8 cellular contexts compared by ENCODE assay signal in the genomic region with DNA sequence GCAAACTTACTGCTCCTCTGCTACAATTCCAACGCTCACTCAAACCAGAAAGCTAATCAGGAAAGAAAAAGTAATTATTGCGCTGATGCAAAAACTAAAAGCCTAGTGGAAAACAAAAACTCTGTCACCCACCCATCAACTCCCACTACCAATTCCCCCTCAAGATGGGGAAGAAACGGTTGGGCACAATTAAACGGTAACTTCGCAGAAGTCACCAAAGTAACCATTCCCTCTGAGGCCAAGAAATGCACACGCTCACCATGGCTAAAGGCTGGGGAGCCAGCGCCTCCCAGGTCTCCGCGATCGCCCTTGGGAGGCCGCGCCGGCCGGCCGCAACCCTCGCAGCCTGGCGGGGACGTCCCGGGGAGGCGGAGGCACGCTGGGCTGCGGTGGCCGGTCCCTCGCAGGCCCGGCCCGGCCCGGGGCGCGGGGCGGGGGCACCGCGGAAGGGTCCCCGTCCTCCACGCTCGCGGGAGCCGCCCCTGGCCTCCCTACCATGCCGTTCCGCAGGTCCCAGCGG. TPM values are rescaled to one million over a fixed set of nuclear protein-coding genes. Genes with fewer than 3 reads are reported as not detected.
A peak's percentile ranks its signal among the peaks of the same experiment; 100 is the strongest.
DNase-seq lines count a peak whose midpoint lies in the region; ATAC-seq and TF ChIP-seq lines count a peak whose summit lies in the region.

No MANE protein-coding gene starts in this region.

- intact Hi-C loops in body of pancreas (cut with DNase I), result no loop called here
- intact Hi-C loops in spleen (cut with DNase I; ENCODE audit: low total_unique reads), result loop anchor here (10.0 kb wide), 1 partner anchor 158 kb away; a partner anchor contains a TSS

- peak overlapping the region; percentile 97 to 99 (median 97) for H3K27ac Mint-ChIP-seq in H9

- H3K27ac ChIP-seq in H9 (ENCODE audit: insufficient read length, low read depth, low read length) (peak overlapping the region; percentile 71), MM.1S (ENCODE audit: low read length) (peak overlapping the region; percentile 99), body of pancreas (peak overlapping the region; percentile 88 to 99 (median 98)), spleen (peak overlapping the region; percentile 96 to 100 (median 100))

- H2BK15ac ChIP-seq in H9 (ENCODE audit: low read depth, low read length), result no peak overlapping the region

- no peak overlapping the region for H2BK120ac ChIP-seq in H9 (ENCODE audit: low read depth, low read length, poor library complexity, severe bottlenecking)

- H4K20me1 ChIP-seq in H9 (ENCODE audit: control insufficient read depth, insufficient read depth, insufficient read length) (no peaks in the 10 kb centered on the region), MM.1S (ENCODE audit: insufficient read depth, low read length) (peaks cover 7% of the 10 kb centered on the region; the same call in 1 of the 2 replicates)

- no peak overlapping the region for H3K4ac ChIP-seq in H9 (ENCODE audit: low read depth, low read length)

- no peak overlapping the region for H2BK12ac ChIP-seq in H9 (ENCODE audit: insufficient read length, low read depth, low read length)

- H4K5ac ChIP-seq in H9 (ENCODE audit: insufficient read length, low read depth, low read length), result no peak overlapping the region

- H2AFZ ChIP-seq in H9 (ENCODE audit: low read length) (no peak overlapping the region), MM.1S (ENCODE audit: low read length) (peak overlapping the region; percentile 69)

- H3K36me3 Mint-ChIP-seq in H9 (ENCODE audit: insufficient read depth in 1 of 3, low read depth in 3 of 3), result peaks cover 14 to 37% (median 20%) of the 10 kb centered on the region in 3 experiments

- H3K4me3 Mint-ChIP-seq in H9, result peak overlapping the region; percentile 98 to 99

- peak overlapping the region; percentile 94 for H3K9ac ChIP-seq in H9 (ENCODE audit: extremely low read depth, insufficient read length, low read length)
- peak overlapping the region; percentile 98 for H3K9ac ChIP-seq in MM.1S (ENCODE audit: low read length)

- H3K14ac ChIP-seq in H9 (ENCODE audit: insufficient read depth, low read length), result peak overlapping the region; percentile 88

- H3K27me3 Mint-ChIP-seq in H9 (ENCODE audit: low read depth), result no peaks in the 10 kb centered on the region

- no peak overlapping the region for H3K23ac ChIP-seq in H9 (ENCODE audit: insufficient read length, low read depth, low read length)

- H2AK5ac ChIP-seq in H9 (ENCODE audit: insufficient read length, low read length), result no peak overlapping the region

- H3K79me2 ChIP-seq in H9 (ENCODE audit: insufficient read depth, low read length), result peaks cover 13% of the 10 kb centered on the region
- H3K79me2 ChIP-seq in MM.1S (ENCODE audit: low read length), result peaks cover 50% of the 10 kb centered on the region

- H3K4me2 ChIP-seq in H9 (ENCODE audit: insufficient read depth, insufficient read length, low read length), result peak overlapping the region; percentile 76
- H3K4me2 ChIP-seq in MM.1S (ENCODE audit: low read depth, low read length), result peak overlapping the region; percentile 82

- H3K9me3 Mint-ChIP-seq in H9, result peaks cover 0 to 2% of the 10 kb centered on the region in 2 experiments; a peak in 2 of 5 replicates

- DNase-seq in NCI-H2107 (lab: John Stamatoyannopoulos, UW) (peak; percentile 3), NCI-H2107 treated with DMSO at 0.1 percent for 48 hours (lab: John Stamatoyannopoulos, UW; ENCODE audit: unreplicated experiment) (no peak), H9 (no peak), MM.1S (peak; percentile 16), body of pancreas (peak in 3 of 4 donors; percentile 50 to 62 (median 51)), inferior parietal cortex (ENCODE audit: extremely low spot score) (peak; percentile 38), spleen (no peak), NCI-H2081 treated with DMSO at 0.1 percent for 48 hours (lab: John Stamatoyannopoulos, UW) (no peak)

- H3K23me2 ChIP-seq in H9 (ENCODE audit: insufficient read length, low read depth, low read length, poor library complexity, severe bottlenecking), result peaks cover 5% of the 10 kb centered on the region

- ATAC-seq in body of pancreas, result peak; percentile 54

- H3F3A ChIP-seq in MM.1S (ENCODE audit: insufficient read depth, low read length), result peaks cover 23% of the 10 kb centered on the region

- H3K4me1 ChIP-seq in H9 (ENCODE audit: insufficient read depth, low read length) (no peaks in the 10 kb centered on the region), MM.1S (ENCODE audit: low read length) (peaks cover 12% of the 10 kb centered on the region), body of pancreas (peaks cover 23% of the 10 kb centered on the region), spleen (peaks cover 5 to 53% (median 37%) of the 10 kb centered on the region in 6 donors)

- H4K91ac ChIP-seq in H9 (ENCODE audit: insufficient read length, low read depth, low read length), result no peak overlapping the region

- peaks cover 26 to 30% of the 10 kb centered on the region in 2 experiments for H3K4me1 Mint-ChIP-seq in H9

- no peak overlapping the region for H3K56ac ChIP-seq in H9 (ENCODE audit: insufficient read length, low read depth, low read length)

- no peak overlapping the region for H2BK20ac ChIP-seq in H9 (ENCODE audit: low read depth, low read length, poor library complexity, severe bottlenecking)

- TF ChIP-seq POLR2A in body of pancreas (IDR thresholded peaks at IDR 0.05) (no peak), spleen (IDR thresholded peaks at IDR 0.05) (no peak)

- no CpG with 5 or more reads among the region's 40 CpGs for WGBS in H9 (ENCODE audit: extremely low coverage, insufficient read length, low lambda C conversion rate)
- 0% methylated on average over 3 to 22 of the region's 40 CpGs for WGBS in body of pancreas, 2 donors
- WGBS in spleen, 5 donors, result 0% methylated on average over 22 to 40 of the region's 40 CpGs

- H3K36me3 ChIP-seq in MM.1S (replicated peaks; ENCODE audit: insufficient read depth, low read length) (peaks cover 11% of the 10 kb centered on the region; the same call in 1 of the 2 replicates), body of pancreas (replicated peaks in 1 of 2; ENCODE audit: insufficient read depth in 1 of 2, low read depth in 2 of 2) (no peaks in the 10 kb centered on the region), spleen (peaks cover 0 to 29% (median 18%) of the 10 kb centered on the region in 6 donors)

- no peak overlapping the region for H2BK5ac ChIP-seq in H9 (ENCODE audit: insufficient read length, low read length)

- H3K18ac ChIP-seq in H9 (ENCODE audit: insufficient read length, low read depth, low read length), result peak overlapping the region; percentile 69

- no peaks in the 10 kb centered on the region for H3K27me3 ChIP-seq in H9 (ENCODE audit: insufficient read depth, low read length)
- no peaks in the 10 kb centered on the region for H3K27me3 ChIP-seq in MM.1S (replicated peaks; ENCODE audit: insufficient read depth, low read length)
- no peaks in the 10 kb centered on the region for H3K27me3 ChIP-seq in body of pancreas
- H3K27me3 ChIP-seq in spleen (replicated peaks in 1 of 7), result no peaks in the 10 kb centered on the region

- no peaks in the 10 kb centered on the region for H3K9me2 ChIP-seq in MM.1S (replicated peaks; ENCODE audit: insufficient read depth, low read length)

- TF ChIP-seq CTCF in H9 (conservative IDR thresholded peaks at IDR 0.05), result no peak
- no peak for TF ChIP-seq CTCF in MM.1S (IDR thresholded peaks at IDR 0.05; ENCODE audit: low read length)
- no peak for TF ChIP-seq CTCF in body of pancreas (IDR thresholded peaks at IDR 0.05)
- TF ChIP-seq CTCF in spleen (IDR thresholded peaks at IDR 0.05 in 8 of 11, conservative IDR thresholded peaks at IDR 0.05 in 3 of 11), result no peak

- H3K9me3 ChIP-seq in H9 (ENCODE audit: control insufficient read depth, low read depth, low read length), result no peaks in the 10 kb centered on the region
- H3K9me3 ChIP-seq in MM.1S (replicated peaks; ENCODE audit: insufficient read depth, low read length), result no peaks in the 10 kb centered on the region
- H3K9me3 ChIP-seq in body of pancreas, result no peaks in the 10 kb centered on the region
- no peaks in the 10 kb centered on the region for H3K9me3 ChIP-seq in spleen

- H3K4me3 ChIP-seq in MM.1S (ENCODE audit: low read length) (peak overlapping the region; percentile 75), body of pancreas (peak overlapping the region; percentile 53 to 63), spleen (peak overlapping the region; percentile 56 to 94 (median 70))

- H3K79me1 ChIP-seq in H9 (ENCODE audit: insufficient read depth, low read depth, low read length, poor library complexity, severe bottlenecking), result no peaks in the 10 kb centered on the region

- no peak overlapping the region for H3T11ph ChIP-seq in H9 (ENCODE audit: low read length)

- no peak overlapping the region for H4K8ac ChIP-seq in H9 (replicated peaks; ENCODE audit: insufficient read length, low read depth, low read length)

RNA-seq across cellular contexts. Expression of a gene that starts 0.6 kb away (rescaled TPM):
- total RNA-seq in H9 (2021), result 129 and 132 TPM in 2 replicates
- 10 to 100 TPM; 56.0 to 95.3 TPM for total RNA-seq in body of pancreas
- total RNA-seq in spleen, result 100 to 1,000 TPM in 6 of 7 donors, 10 to 100 TPM in 1; 95.4 to 176 (median 119) TPM
- polyA plus RNA-seq in spleen, result 10 to 100 TPM; 43.7 to 70.0 (median 61.6) TPM

RNA-seq across cellular contexts. Expression of a gene that starts 54.6 kb away (rescaled TPM):
- total RNA-seq in H9 (2021) (28.0 and 28.4 TPM in 2 replicates), body of pancreas (10 to 100 TPM in 1 of 2 donors, 1 to 10 TPM in 1; 6.9 to 22.8 TPM), spleen (10 to 100 TPM; 33.6 to 68.2 (median 51.7) TPM)
- 10 to 100 TPM; 10.5 to 14.9 (median 13.5) TPM for polyA plus RNA-seq in spleen

Comparison
In these comparisons a context has a peak if more than half of its experiments do, and no peak if none do; other contexts are left out.
1. DNase-seq: peak in NCI-H2107 (single experiment), MM.1S (single experiment), body of pancreas (3 of 4) and inferior parietal cortex (single experiment); none in NCI-H2107 treated with DMSO at 0.1 percent for 48 hours (single experiment), H9 (single experiment), spleen (single experiment) and NCI-H2081 treated with DMSO at 0.1 percent for 48 hours (single experiment).
2. Peak in every context shown above with its lines, with median percentiles within 50 percentile points of each other: H3K27ac ChIP-seq and H3K4me3 ChIP-seq.